ENCODE assay signal across 28 cellular contexts in genomic region chr3:135862361-135862760, GRCh38.
"Had no signal": no experiment of that assay in that cellular context is flagged by ENCODE, and none has a peak within 500 bp of the region (broad histone marks: within the 10 kb centered on the region; RNA-seq: fewer than 3 reads in every experiment).

No MANE protein-coding gene starts in this region.

- H3K36me3 ChIP-seq: brain microvascular endothelial cell, cardiac muscle cell, SJCRH30 had no signal

- H3K9me3 ChIP-seq: SJCRH30, SK-N-SH had no signal

- H3K27me3 ChIP-seq: brain microvascular endothelial cell, cardiac muscle cell, SJCRH30 had no signal

- DNase-seq: activated CD4-positive, alpha-beta T cell treated with anti-CD3 and anti-CD28 coated beads for 48 hours; activated CD4-positive, alpha-beta T cell treated with anti-CD3 and anti-CD28 coated beads, Interleukin-2, amount 50 U/mL, for 4 hours; activated CD4-positive, CD25-positive, alpha-beta regulatory T cell treated with anti-CD3 and anti-CD28 coated beads, Interleukin-2, amount 50 U/mL, for 72 hours; activated CD8-positive, alpha-beta memory T cell treated with anti-CD3 and anti-CD28 coated beads, Interleukin-2, amount 50 U/mL, for 48 hours; activated CD8-positive, alpha-beta T cell treated with anti-CD3 and anti-CD28 coated beads, Interleukin-2, amount 10 ng/mL, durations not matched to agents 7 days and 5 days; activated effector memory CD4-positive, alpha-beta T cell treated with Interleukin-2 at 50 U/mL for 16 hours; activated naive CD4-positive, alpha-beta T cell; activated T-cell treated with anti-CD3 and anti-CD28 coated beads, Interleukin-2, amount 50 U/mL, for 1 hour; aorta; brain microvascular endothelial cell; Karpas-422; NCI-H1417; NCI-H1694 treated with DMSO at 0.1 percent for 48 hours; NCI-H2029 treated with DMSO at 0.1 percent for 48 hours; NCI-H510A treated with DMSO at 0.1 percent for 48 hours; NCI-H69; NK-92 treated with Interleukin-12 subunit alpha and Interleukin-12 subunit beta, amount 100 ng/mL, for 24 hours; OCI-M1; RPMI8226; SJCRH30; SK-N-SH had no signal

- H3K4me1 Mint-ChIP-seq: activated naive CD4-positive, alpha-beta T cell treated with anti-CD3 and anti-CD28 coated beads, Interleukin-2, amount 50 U/mL, for 24 hours; WTC11 had no signal

- H3K9me3 Mint-ChIP-seq: activated naive CD4-positive, alpha-beta T cell treated with anti-CD3 and anti-CD28 coated beads, Interleukin-2, amount 50 U/mL, for 24 hours; activated T-helper 1 cell treated with anti-CD3 and anti-CD28 coated beads, Interleukin-12 subunit alpha, Interleukin-12 subunit beta, Interleukin-2, Interleukin-4 antibody, amounts not matched to agents 30 ng/mL and 10 ng/mL and 1 ng/mL, durations not matched to agents 14 hours and 24 hours and 36 hours had no signal

- FAIRE-seq: K562 had no signal

- ATAC-seq: activated CD8-positive, alpha-beta T cell treated with anti-CD3 and anti-CD28 coated beads, Interleukin-2, amount 10 ng/mL, durations not matched to agents 7 days and 5 days; K562; Panc1; Right ventricle myocardium inferior; WTC11 had no signal

- H3K27ac ChIP-seq: brain microvascular endothelial cell, cardiac muscle cell, SJCRH30 had no signal

- H3K36me3 Mint-ChIP-seq: activated naive CD4-positive, alpha-beta T cell treated with anti-CD3 and anti-CD28 coated beads, Interleukin-2, amount 50 U/mL, for 24 hours; WTC11 had no signal

- H3K4me3 ChIP-seq: cardiac muscle cell, K562, SJCRH30 had no signal

- H3K4me3 Mint-ChIP-seq: activated CD8-positive, alpha-beta T cell treated with anti-CD3 and anti-CD28 coated beads, Interleukin-2, amount 10 ng/mL, durations not matched to agents 7 days and 5 days; activated naive CD4-positive, alpha-beta T cell treated with anti-CD3 and anti-CD28 coated beads, Interleukin-2, amount 50 U/mL, for 24 hours; activated T-helper 1 cell treated with anti-CD3 and anti-CD28 coated beads, Interleukin-12 subunit alpha, Interleukin-12 subunit beta, Interleukin-2, Interleukin-4 antibody, amounts not matched to agents 30 ng/mL and 10 ng/mL and 1 ng/mL, durations not matched to agents 14 hours and 24 hours and 36 hours; WTC11 had no signal
